Comparison of ENCODE assay signal across 9 cellular contexts in genomic region chr22:32411388-32411787, GRCh38. TPM values are rescaled to one million over a fixed set of nuclear protein-coding genes. Genes with fewer than 3 reads are reported as not detected.
DNase-seq lines count a peak whose midpoint lies in the region; ATAC-seq and TF ChIP-seq lines count a peak whose summit lies in the region.
"Had no signal": no experiment of that assay in that cellular context is flagged by ENCODE, and none has a peak within 500 bp of the region (broad histone marks: within the 10 kb centered on the region; RNA-seq: fewer than 3 reads in every experiment).

No MANE protein-coding gene starts in this region.

- DNase-seq in HFFc6 (peak; percentile 15), foreskin fibroblast (peak in 1 of 2 donors; percentile 1), psoas muscle (no peak), GOT3 (lab: John Stamatoyannopoulos, UW) (no peak), NCI-H1694 (lab: John Stamatoyannopoulos, UW) (no peak), dedifferentiated amniotic fluid mesenchymal stem cell (ENCODE audit: extremely low spot score) (no peak)
- no peak for DNase-seq in activated CD4-positive, alpha-beta T cell treated with anti-CD3 and anti-CD28 coated beads, Interleukin-2, amount 10 ng/mL, durations not matched to agents 24 days and 14 days

- H3K4me2 ChIP-seq in BLaER1 treated with 17β-estradiol and CSF1 and Interleukin-3, amounts not matched to agents 10 nM and 100 nM, result peak overlapping the region; percentile 78 to 98 (median 91)

- peaks cover 15% of the 10 kb centered on the region for H3K36me3 Mint-ChIP-seq in HFFc6 (ENCODE audit: low read depth)
- peaks cover 36% of the 10 kb centered on the region for H3K36me3 Mint-ChIP-seq in activated CD4-positive, alpha-beta T cell treated with anti-CD3 and anti-CD28 coated beads, Interleukin-2, amount 10 ng/mL, durations not matched to agents 24 days and 14 days (ENCODE audit: low read depth)

- peaks cover 6% of the 10 kb centered on the region for H3K27me3 Mint-ChIP-seq in HFFc6 (ENCODE audit: insufficient read depth)
- H3K27me3 Mint-ChIP-seq in activated CD4-positive, alpha-beta T cell treated with anti-CD3 and anti-CD28 coated beads, Interleukin-2, amount 10 ng/mL, durations not matched to agents 24 days and 14 days, result peaks cover 5% of the 10 kb centered on the region

- peak overlapping the region; percentile 87 to 95 (median 92) for H3K9ac ChIP-seq in BLaER1 treated with 17β-estradiol and CSF1 and Interleukin-3, amounts not matched to agents 10 nM and 100 nM

- intact Hi-C loops in activated CD4-positive, alpha-beta T cell treated with anti-CD3 and anti-CD28 coated beads, Interleukin-2, amount 10 ng/mL, durations not matched to agents 24 days and 14 days (cut with micrococcal nuclease), result loop anchor here (5.0 kb wide), 1 partner anchor 269 kb away; no protein-coding TSS in a partner anchor
- intact Hi-C loops in psoas muscle (cut with DNase I), result loop anchor here in 1 of 2 donors (10.0 kb wide), 1 partner anchor 657 kb away; the partner anchor contains the start of genes DEPDC5 and PRR14L

- 1 to 4% (median 1%) methylated on average over 11 of the region's 11 CpGs for WGBS in psoas muscle, 3 donors

- peak overlapping the region; percentile 83 to 100 (median 94) for H3K4me3 ChIP-seq in BLaER1 treated with 17β-estradiol and CSF1 and Interleukin-3, amounts not matched to agents 10 nM and 100 nM
- H3K4me3 ChIP-seq in foreskin fibroblast (ENCODE audit: low read depth in 1 of 2, low read length in 2 of 2) (peak overlapping the region; percentile 74 to 89), psoas muscle (peak overlapping the region; percentile 84)

- H3K27ac Mint-ChIP-seq in HFFc6, result peak overlapping the region; percentile 90
- peak overlapping the region; percentile 96 for H3K27ac Mint-ChIP-seq in activated CD4-positive, alpha-beta T cell treated with anti-CD3 and anti-CD28 coated beads, Interleukin-2, amount 10 ng/mL, durations not matched to agents 24 days and 14 days

- TF ChIP-seq CTCF in HFFc6 (IDR thresholded peaks at IDR 0.05) (no peak), foreskin fibroblast (IDR thresholded peaks at IDR 0.05; ENCODE audit: low read depth, low read length) (no peak), psoas muscle (IDR thresholded peaks at IDR 0.05) (no peak)

- no peaks in the 10 kb centered on the region for H3K9me3 Mint-ChIP-seq in HFFc6
- H3K9me3 Mint-ChIP-seq in activated CD4-positive, alpha-beta T cell treated with anti-CD3 and anti-CD28 coated beads, Interleukin-2, amount 10 ng/mL, durations not matched to agents 24 days and 14 days, result no peaks in the 10 kb centered on the region

- H3K9me3 ChIP-seq in BLaER1 treated with 17β-estradiol and CSF1 and Interleukin-3, amounts not matched to agents 10 nM and 100 nM (replicated peaks in 1 of 11), result no peaks in the 10 kb centered on the region
- H3K9me3 ChIP-seq in psoas muscle, result no peaks in the 10 kb centered on the region

- peak; percentile 58 to 78 (median 67) for ATAC-seq in psoas muscle

- no peaks in the 10 kb centered on the region for H3K27me3 ChIP-seq in BLaER1 treated with 17β-estradiol and CSF1 and Interleukin-3, amounts not matched to agents 10 nM and 100 nM
- H3K27me3 ChIP-seq in psoas muscle (ENCODE audit: insufficient read depth in 3 of 3, low read length in 2 of 3), result no peaks in the 10 kb centered on the region

- peak overlapping the region; percentile 64 to 85 (median 82) for H3K27ac ChIP-seq in BLaER1 treated with 17β-estradiol and CSF1 and Interleukin-3, amounts not matched to agents 10 nM and 100 nM
- peak overlapping the region; percentile 79 for H3K27ac ChIP-seq in psoas muscle

- peaks cover 27 to 54% (median 32%) of the 10 kb centered on the region in 10 experiments for H3K4me1 ChIP-seq in BLaER1 treated with 17β-estradiol and CSF1 and Interleukin-3, amounts not matched to agents 10 nM and 100 nM
- peaks cover 18% of the 10 kb centered on the region for H3K4me1 ChIP-seq in psoas muscle

- H3K4me1 Mint-ChIP-seq in HFFc6 (ENCODE audit: low read depth), result peaks cover 27% of the 10 kb centered on the region
- H3K4me1 Mint-ChIP-seq in activated CD4-positive, alpha-beta T cell treated with anti-CD3 and anti-CD28 coated beads, Interleukin-2, amount 10 ng/mL, durations not matched to agents 24 days and 14 days, result peaks cover 41% of the 10 kb centered on the region

- H3K4me3 Mint-ChIP-seq in HFFc6, result peak overlapping the region; percentile 98
- H3K4me3 Mint-ChIP-seq in activated CD4-positive, alpha-beta T cell treated with anti-CD3 and anti-CD28 coated beads, Interleukin-2, amount 10 ng/mL, durations not matched to agents 24 days and 14 days, result peak overlapping the region; percentile 97

- H3K36me3 ChIP-seq in BLaER1 treated with 17β-estradiol and CSF1 and Interleukin-3, amounts not matched to agents 10 nM and 100 nM, result peaks cover 17 to 44% (median 33%) of the 10 kb centered on the region in 11 experiments
- H3K36me3 ChIP-seq in psoas muscle (ENCODE audit: insufficient read depth in 1 of 2, low read depth in 1 of 2), result peaks cover 4 to 29% of the 10 kb centered on the region in 2 donors

- H4K20me1 ChIP-seq in BLaER1 treated with 17β-estradiol and CSF1 and Interleukin-3, amounts not matched to agents 10 nM and 100 nM, result peaks cover 0 to 45% (median 19%) of the 10 kb centered on the region in 11 experiments; a peak in 12 of 22 replicates

RNA-seq across cellular contexts. Expression of gene RTCB, which starts 0.7 kb away (rescaled TPM):
- 10 to 100 TPM; 89.9 to 95.6 (median 92.4) TPM for total RNA-seq in HFFc6 (2021; fragmentation: NEBNext Ultra II Directional; extraction: Animal tissue kit (Norgen Biotek cat#: 25700))
- 104 and 105 TPM in 2 replicates for total RNA-seq in activated CD4-positive, alpha-beta T cell treated with anti-CD3 and anti-CD28 coated beads, Interleukin-2, amount 10 ng/mL, durations not matched to agents 24 days and 14 days
- 10 to 100 TPM; 40.3 to 59.5 (median 47.5) TPM for total RNA-seq in psoas muscle
- polyA plus RNA-seq in psoas muscle, result 10 to 100 TPM; 40.0 to 91.5 (median 79.1) TPM

RNA-seq across cellular contexts. Expression of gene BPIFC, which starts 52.9 kb away (rescaled TPM):
- total RNA-seq in HFFc6 (2021; fragmentation: NEBNext Ultra II Directional; extraction: Animal tissue kit (Norgen Biotek cat#: 25700)), result not detected
- not detected in 2 replicates for total RNA-seq in activated CD4-positive, alpha-beta T cell treated with anti-CD3 and anti-CD28 coated beads, Interleukin-2, amount 10 ng/mL, durations not matched to agents 24 days and 14 days
- not detected for total RNA-seq in psoas muscle
- polyA plus RNA-seq in psoas muscle, result under 1 TPM in 1 of 3 donors, not detected in 2; 0.01 TPM
- total RNA-seq: HT1080 had no signal

RNA-seq across cellular contexts. Expression of gene RFPL3, which starts 53.7 kb away (rescaled TPM):
- not detected for total RNA-seq in HFFc6 (2021; fragmentation: NEBNext Ultra II Directional; extraction: Animal tissue kit (Norgen Biotek cat#: 25700))
- not detected in 2 replicates for total RNA-seq in activated CD4-positive, alpha-beta T cell treated with anti-CD3 and anti-CD28 coated beads, Interleukin-2, amount 10 ng/mL, durations not matched to agents 24 days and 14 days
- not detected for total RNA-seq in psoas muscle
- not detected for polyA plus RNA-seq in psoas muscle
- total RNA-seq: HT1080 had no signal
